17 cellular contexts compared by ENCODE assay signal in the genomic region with DNA sequence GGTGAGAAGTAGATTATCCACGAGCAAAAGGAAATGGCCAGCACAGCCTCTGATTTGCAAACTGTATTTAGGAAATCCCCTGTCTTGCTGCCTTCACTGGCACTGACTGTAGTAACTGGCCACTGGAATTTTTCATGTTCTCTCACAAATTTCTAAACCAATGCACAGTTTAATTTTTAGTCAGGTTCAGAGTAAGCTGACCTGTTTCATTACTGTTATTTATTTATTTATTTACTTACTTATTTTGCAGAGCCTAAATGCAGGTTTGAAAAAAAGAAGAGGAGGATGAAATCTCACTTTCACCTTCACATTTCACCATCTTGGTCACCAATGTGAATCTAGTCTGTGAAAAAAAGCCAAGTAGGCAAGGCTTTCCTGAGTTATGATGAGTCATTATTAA.
A peak's percentile ranks its signal among the peaks of the same experiment; 100 is the strongest.
DNase-seq lines count a peak whose midpoint lies in the region; ATAC-seq and TF ChIP-seq lines count a peak whose summit lies in the region.
"Had no signal": no experiment of that assay in that cellular context is flagged by ENCODE, and none has a peak within 500 bp of the region (broad histone marks: within the 10 kb centered on the region; RNA-seq: fewer than 3 reads in every experiment).

No MANE protein-coding gene starts in this region.

- H3K27me3 ChIP-seq in OCI-LY3 (ENCODE audit: low read depth, low read length) = no peaks in the 10 kb centered on the region
- H3K27me3 ChIP-seq: BLaER1 had no signal

- H2AFZ ChIP-seq in OCI-LY3 (ENCODE audit: low read depth, low read length) = peak overlapping the region; percentile 39; the same call in 1 of the 2 replicates

- no peaks in the 10 kb centered on the region for H3K36me3 ChIP-seq in OCI-LY3 (replicated peaks; ENCODE audit: low read depth, low read length)
- H3K36me3 ChIP-seq: BLaER1, ovary, WERI-Rb-1 had no signal

- H3K27ac ChIP-seq in OCI-LY3 (ENCODE audit: low read length) = no peak overlapping the region
- H3K27ac ChIP-seq: BLaER1, coronary artery, ovary, WERI-Rb-1 had no signal

- intact Hi-C loops in cardiac septum (cut with DNase I) = no loop called here

- no peaks in the 10 kb centered on the region for H4K20me1 ChIP-seq in OCI-LY3 (ENCODE audit: insufficient read depth, low read length)
- H4K20me1 ChIP-seq: BLaER1 had no signal

- H3K9me3 ChIP-seq in OCI-LY3 (ENCODE audit: insufficient read depth, low read length) = no peaks in the 10 kb centered on the region
- H3K9me3 ChIP-seq: BLaER1, ovary had no signal

- H3K4me1 ChIP-seq in OCI-LY3 (ENCODE audit: low read length) = peaks cover 11% of the 10 kb centered on the region
- H3K4me1 ChIP-seq: BLaER1 had no signal

- H3K9ac ChIP-seq in OCI-LY3 (ENCODE audit: low read length) = no peak overlapping the region
- H3K9ac ChIP-seq: BLaER1 had no signal

- TF ChIP-seq CTCF in OCI-LY3 (IDR thresholded peaks at IDR 0.05; ENCODE audit: low read depth, low read length) = no peak

- no peak for DNase-seq in stimulated activated naive CD4-positive, alpha-beta T cell (lab: John Stamatoyannopoulos, UW)
- no peak for DNase-seq in RPMI8226
- DNase-seq in cardiac septum (ENCODE audit: low spot score) = no peak
- no peak for DNase-seq in NCI-H1048 (lab: John Stamatoyannopoulos, UW)
- DNase-seq: midbrain; NCI-H510A treated with DMSO at 0.1 percent for 48 hours; ovary; Right ventricle myocardium superior; stimulated activated CD4-positive, alpha-beta T cell treated with anti-CD3 and anti-CD28 coated beads, Interleukin-2, amount 100 ng/mL, for 48 hours; stimulated activated naive CD4-positive, alpha-beta T cell treated with Interleukin-2 at 50 U/mL for 16 hours; WERI-Rb-1 had no signal

- peak; percentile 51 for ATAC-seq in GM18520 (IDR thresholded peaks at IDR 0.05; ENCODE audit: unreplicated experiment)
- ATAC-seq in GM21447 (IDR thresholded peaks at IDR 0.05; ENCODE audit: unreplicated experiment) = peak; percentile 72
- ATAC-seq in HG02981 (IDR thresholded peaks at IDR 0.05; ENCODE audit: unreplicated experiment) = peak; percentile 83

- H3K4me2 ChIP-seq in OCI-LY3 (ENCODE audit: low read length) = peak overlapping the region; percentile 23; the same call in 1 of the 2 replicates
- H3K4me2 ChIP-seq: BLaER1 had no signal

- no peak overlapping the region; the same call in 1 of the 2 replicates for H3K4me3 ChIP-seq in OCI-LY3 (ENCODE audit: low read length)
- H3K4me3 ChIP-seq: BLaER1, coronary artery, ovary had no signal

- H3K79me2 ChIP-seq in OCI-LY3 (ENCODE audit: low read length) = no peaks in the 10 kb centered on the region
